Comparison of ENCODE assay signal across 1 cellular context in the genomic region with DNA sequence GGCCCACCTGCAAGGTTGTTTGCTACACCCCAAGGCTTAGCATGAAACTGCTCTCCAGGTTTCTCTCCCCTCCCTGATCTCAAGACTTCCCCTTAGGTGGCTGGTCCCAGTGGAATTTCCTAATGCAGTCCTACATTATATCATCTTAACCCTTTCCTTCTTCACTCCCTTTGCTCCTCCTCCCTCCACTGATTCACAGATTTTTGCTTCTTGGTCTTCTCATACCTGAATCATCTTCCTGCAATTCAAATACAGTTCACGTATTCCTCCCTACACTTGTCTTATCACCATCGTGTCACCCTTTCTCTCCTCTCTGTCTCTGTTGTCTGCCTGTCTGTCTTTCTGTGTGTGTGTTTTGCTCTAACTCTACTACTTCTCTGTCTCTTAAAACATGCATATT.
TF ChIP-seq lines count a peak whose summit lies in the region.

No MANE protein-coding gene starts in this region.

TF ChIP-seq in HepG2, 621 proteins besides CTCF, POLR2A, EP300 and RAD21:
- TF ChIP-seq, protein P1, sequence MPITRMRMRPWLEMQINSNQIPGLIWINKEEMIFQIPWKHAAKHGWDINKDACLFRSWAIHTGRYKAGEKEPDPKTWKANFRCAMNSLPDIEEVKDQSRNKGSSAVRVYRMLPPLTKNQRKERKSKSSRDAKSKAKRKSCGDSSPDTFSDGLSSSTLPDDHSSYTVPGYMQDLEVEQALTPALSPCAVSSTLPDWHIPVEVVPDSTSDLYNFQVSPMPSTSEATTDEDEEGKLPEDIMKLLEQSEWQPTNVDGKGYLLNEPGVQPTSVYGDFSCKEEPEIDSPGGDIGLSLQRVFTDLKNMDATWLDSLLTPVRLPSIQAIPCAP (CRISPR knock-in tag; IDR thresholded peaks at IDR 0.05; ENCODE audit: low read depth), result no peak
- 0 out of 2 replicates have a peak, but pooled peaks have one; percentile 19 for TF ChIP-seq PLRG1 (conservative IDR thresholded peaks at IDR 0.05)
